16 cellular contexts compared by ENCODE assay signal in the genomic region with DNA sequence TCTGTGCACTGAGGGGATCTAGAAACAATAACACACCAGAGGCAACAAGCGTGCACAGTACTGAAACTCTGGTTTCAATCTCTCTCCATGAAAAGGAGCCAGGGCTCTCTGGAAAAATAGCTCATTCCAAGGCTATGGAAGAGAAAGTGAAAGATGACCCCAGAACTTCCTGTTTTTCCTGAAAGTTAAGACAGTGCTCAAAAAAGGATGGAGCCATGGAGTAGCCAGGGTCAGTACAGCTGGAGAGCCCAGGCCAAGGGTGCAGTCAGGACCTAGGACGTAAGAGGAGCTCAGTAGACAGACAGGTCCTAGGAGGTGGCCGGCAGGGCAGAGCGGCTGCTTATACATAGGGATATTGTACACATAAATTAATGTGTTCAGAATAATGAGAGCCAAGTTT. TPM values are rescaled to one million over a fixed set of nuclear protein-coding genes. Genes with fewer than 3 reads are reported as not detected.
"Had no signal": no experiment of that assay in that cellular context is flagged by ENCODE, and none has a peak within 500 bp of the region (broad histone marks: within the 10 kb centered on the region; RNA-seq: fewer than 3 reads in every experiment).

No MANE protein-coding gene starts in this region.

- DNase-seq: activated gamma-delta T cell treated with Interleukin-2 at 50 U/mL for 16 hours; dermis blood vessel endothelial cell; hypothalamus; naive thymus-derived CD4-positive, alpha-beta T cell; occipital lobe; SHP77 treated with DMSO at 0.1 percent for 48 hours; stimulated activated CD4-positive, alpha-beta T cell treated with anti-CD3 and anti-CD28 coated beads, Interleukin-2, amount 100 ng/mL, for 48 hours; stomach had no signal

- H3K27ac Mint-ChIP-seq: brain had no signal

- H3K27ac ChIP-seq: stomach had no signal

- H3K9me3 Mint-ChIP-seq: brain; central memory CD8-positive, alpha-beta T cell; naive thymus-derived CD4-positive, alpha-beta T cell had no signal

- H3K27me3 Mint-ChIP-seq: brain; central memory CD8-positive, alpha-beta T cell; naive thymus-derived CD4-positive, alpha-beta T cell had no signal

- H3K4me3 Mint-ChIP-seq: brain; central memory CD8-positive, alpha-beta T cell; naive thymus-derived CD4-positive, alpha-beta T cell had no signal

- H3K9me3 ChIP-seq: stomach had no signal

- H3K4me1 Mint-ChIP-seq: brain; central memory CD8-positive, alpha-beta T cell had no signal

- ATAC-seq: naive thymus-derived CD4-positive, alpha-beta T cell had no signal

- H3K27me3 ChIP-seq: stomach had no signal

- H3K4me3 ChIP-seq: lung, stomach had no signal

RNA-seq across cellular contexts. Expression of a gene that starts 19.9 kb away (rescaled TPM):
- total RNA-seq: activated CD8-positive, alpha-beta memory T cell treated with anti-CD3 and anti-CD28 coated beads for 36 hours; naive thymus-derived CD4-positive, alpha-beta T cell; occipital lobe; pulmonary artery endothelial cell; stomach; T-helper 2 cell treated with Interferon-gamma antibody and Interleukin-4, amounts not matched to agents 100 ng/mL and 5 ng/mL, for 36 hours; urinary bladder had no signal
- polyA plus RNA-seq: naive thymus-derived CD4-positive, alpha-beta T cell; thymus had no signal
